ENCODE assay signal across 17 cellular contexts in the genomic region with DNA sequence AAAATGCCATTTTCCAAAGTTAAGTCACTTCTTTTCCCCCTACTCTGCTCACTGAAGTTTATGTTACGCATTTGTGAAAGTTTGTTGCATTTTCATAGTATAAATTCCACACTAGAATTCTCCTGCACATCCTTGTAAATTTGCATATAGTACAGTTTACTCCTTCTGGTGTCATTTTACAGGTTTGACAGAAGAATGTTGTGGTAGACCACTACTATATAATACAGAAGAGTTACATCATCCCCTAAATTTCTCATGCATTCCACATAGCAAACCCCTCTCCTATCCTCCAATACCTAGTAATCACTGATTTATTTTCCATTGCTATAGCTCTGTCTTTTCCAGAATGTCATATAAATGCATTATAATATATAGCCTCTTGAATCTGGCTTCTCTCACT.
DNase-seq lines count a peak whose midpoint lies in the region; ATAC-seq, FAIRE-seq and TF ChIP-seq lines count a peak whose summit lies in the region.
"Had no signal": no experiment of that assay in that cellular context is flagged by ENCODE, and none has a peak within 500 bp of the region (broad histone marks: within the 10 kb centered on the region; RNA-seq: fewer than 3 reads in every experiment).

No MANE protein-coding gene starts in this region.

- TF ChIP-seq EP300 in A549 (IDR thresholded peaks at IDR 0.05) = no peak

- POLR2A ChIA-PET in A549 (lab: Yijun Ruan, JAX) (no interaction called here), PC-3 (lab: Charles Lee; ENCODE audit: unreplicated experiment) (no interaction called here)

- no peaks in the 10 kb centered on the region for H3K9me2 ChIP-seq in PC-3 (replicated peaks; ENCODE audit: low read length)

- H3K27ac ChIP-seq in A549 (no peak overlapping the region), PC-3 (ENCODE audit: low read length) (no peak overlapping the region)
- H3K27ac ChIP-seq: 22Rv1; BLaER1 treated with 17β-estradiol and CSF1 and Interleukin-3, amounts not matched to agents 10 nM and 100 nM had no signal

- TF ChIP-seq CTCF in A549 (IDR thresholded peaks at IDR 0.05) (no peak), PC-3 (conservative IDR thresholded peaks at IDR 0.05; ENCODE audit: low read depth, low read length) (no peak), astrocyte of the cerebellum (IDR thresholded peaks at IDR 0.05; ENCODE audit: low read depth, low read length, missing control alignments) (no peak)

- no peaks in the 10 kb centered on the region for H3K4me1 ChIP-seq in A549
- no peaks in the 10 kb centered on the region for H3K4me1 ChIP-seq in PC-3 (ENCODE audit: insufficient read depth, low read length)
- H3K4me1 ChIP-seq: BLaER1 treated with 17β-estradiol and CSF1 and Interleukin-3, amounts not matched to agents 10 nM and 100 nM had no signal

- H3K9me3 ChIP-seq in A549 (peaks cover 5% of the 10 kb centered on the region; the same call in 2 of the 3 replicates), PC-3 (ENCODE audit: low read length) (no peaks in the 10 kb centered on the region)

- peaks cover 3% of the 10 kb centered on the region for H3K9me3 Mint-ChIP-seq in stimulated activated effector memory CD8-positive, alpha-beta T cell treated with anti-CD3 and anti-CD28 coated beads, Interleukin-12 subunit alpha, Interleukin-12 subunit beta, amount 100 ng/mL, for 72 hours

- BruUV-seq in PC-3 (replicated peaks; lab: Mats Ljungman, UMichigan) = no TSS peak

- peak; percentile 59 for FAIRE-seq in A549 (lab: Jason Lieb, UNC)
- FAIRE-seq: GM12891, GM19239, H1 had no signal

- 75% methylated on average over 1 of the region's 1 CpG for WGBS in A549 (ENCODE audit: missing lambda C conversion rate)

- in situ Hi-C loops in astrocyte of the cerebellum (cut with HindIII; ENCODE audit: low sequenced_read_pairs) = no loop called here

- no peaks in the 10 kb centered on the region for H4K20me1 ChIP-seq in PC-3 (ENCODE audit: low read length)
- H4K20me1 ChIP-seq: BLaER1 treated with 17β-estradiol and CSF1 and Interleukin-3, amounts not matched to agents 10 nM and 100 nM had no signal

- no peak overlapping the region for H2AFZ ChIP-seq in PC-3 (ENCODE audit: low read length)

- no peak for TF ChIP-seq POLR2A in A549 (IDR thresholded peaks at IDR 0.05; ENCODE audit: low read length)

- H3F3A ChIP-seq in PC-3 (ENCODE audit: low read length, unreplicated experiment) = no peaks in the 10 kb centered on the region

- no peak overlapping the region for H3K4me2 ChIP-seq in A549
- H3K4me2 ChIP-seq in PC-3 (ENCODE audit: low read length) = no peak overlapping the region
- H3K4me2 ChIP-seq: BLaER1 treated with 17β-estradiol and CSF1 and Interleukin-3, amounts not matched to agents 10 nM and 100 nM had no signal

- no peaks in the 10 kb centered on the region for H3K36me3 Mint-ChIP-seq in stimulated activated effector memory CD8-positive, alpha-beta T cell treated with anti-CD3 and anti-CD28 coated beads, Interleukin-12 subunit alpha, Interleukin-12 subunit beta, amount 100 ng/mL, for 72 hours
- H3K36me3 Mint-ChIP-seq: CD8-positive, alpha-beta T cell had no signal

- no peak for DNase-seq in A549 (ENCODE audit: low read depth in 1 of 2, low spot score in 1 of 2)
- DNase-seq in PC-3 = peak; percentile 7
- DNase-seq in astrocyte of the cerebellum (ENCODE audit: low read depth) = peak; percentile 39
- peak; percentile 33 for DNase-seq in kidney tubule cell (ENCODE audit: low spot score)
- DNase-seq in stimulated activated effector memory CD8-positive, alpha-beta T cell treated with anti-CD3 and anti-CD28 coated beads, Interleukin-12 subunit alpha, Interleukin-12 subunit beta, amount 100 ng/mL, for 72 hours (ENCODE audit: low spot score in 2 of 2) = no peak
- DNase-seq in AG08396 (ENCODE audit: low spot score) = no peak
- DNase-seq in GM03348 (ENCODE audit: low spot score) = no peak
- DNase-seq: Calu3; CD8-positive, alpha-beta T cell; DMS79 treated with DMSO at 0.1 percent for 48 hours; H9 had no signal

- no peaks in the 10 kb centered on the region for H3K36me3 ChIP-seq in PC-3 (ENCODE audit: low read depth, low read length)
- H3K36me3 ChIP-seq: BLaER1 treated with 17β-estradiol and CSF1 and Interleukin-3, amounts not matched to agents 10 nM and 100 nM had no signal

- intact Hi-C loops in PC-3 (cut with micrococcal nuclease) = no loop called here

- no peaks in the 10 kb centered on the region for H3K27me3 ChIP-seq in PC-3 (ENCODE audit: low read length)
- H3K27me3 ChIP-seq: BLaER1 treated with 17β-estradiol and CSF1 and Interleukin-3, amounts not matched to agents 10 nM and 100 nM had no signal

- CTCF ChIA-PET in A549 (lab: Yijun Ruan, JAX) (interaction anchor here (1.5 kb wide), 1 partner anchor 16 kb away, joined by 10 read pairs; no protein-coding TSS in a partner anchor), PC-3 (lab: Charles Lee) (no interaction called here)

- no peaks in the 10 kb centered on the region for H3K4me1 Mint-ChIP-seq in stimulated activated effector memory CD8-positive, alpha-beta T cell treated with anti-CD3 and anti-CD28 coated beads, Interleukin-12 subunit alpha, Interleukin-12 subunit beta, amount 100 ng/mL, for 72 hours
- H3K4me1 Mint-ChIP-seq: B cell, H9 had no signal

- ATAC-seq in A549 (no peak), PC-3 (no peak)
- no peak for ATAC-seq in stimulated activated effector memory CD8-positive, alpha-beta T cell treated with anti-CD3 and anti-CD28 coated beads, Interleukin-12 subunit alpha, Interleukin-12 subunit beta, amount 100 ng/mL, for 72 hours
- ATAC-seq: CD8-positive, alpha-beta T cell had no signal

- H3K4me3 ChIP-seq in A549 (no peak overlapping the region), PC-3 (ENCODE audit: low read length) (no peak overlapping the region), astrocyte of the cerebellum (ENCODE audit: low read depth, low read length) (no peak overlapping the region)
- H3K4me3 ChIP-seq: BLaER1 treated with 17β-estradiol and CSF1 and Interleukin-3, amounts not matched to agents 10 nM and 100 nM had no signal

- H3K79me2 ChIP-seq in PC-3 (ENCODE audit: low read length) = no peaks in the 10 kb centered on the region

- no peak overlapping the region for H3K4me3 Mint-ChIP-seq in stimulated activated effector memory CD8-positive, alpha-beta T cell treated with anti-CD3 and anti-CD28 coated beads, Interleukin-12 subunit alpha, Interleukin-12 subunit beta, amount 100 ng/mL, for 72 hours
- H3K4me3 Mint-ChIP-seq: B cell; CD8-positive, alpha-beta T cell; H9 had no signal

- H3K9ac ChIP-seq in PC-3 (ENCODE audit: low read length) = no peak overlapping the region
- H3K9ac ChIP-seq: BLaER1 treated with 17β-estradiol and CSF1 and Interleukin-3, amounts not matched to agents 10 nM and 100 nM had no signal

- H3K27ac Mint-ChIP-seq in stimulated activated effector memory CD8-positive, alpha-beta T cell treated with anti-CD3 and anti-CD28 coated beads, Interleukin-12 subunit alpha, Interleukin-12 subunit beta, amount 100 ng/mL, for 72 hours = no peak overlapping the region
- H3K27ac Mint-ChIP-seq: B cell; CD8-positive, alpha-beta T cell; H9 had no signal

- no peak for TF ChIP-seq RAD21 in A549 (conservative IDR thresholded peaks at IDR 0.05 in 1 of 2, IDR thresholded peaks at IDR 0.05 in 1 of 2)

TF ChIP-seq in A549, 52 proteins besides CTCF, POLR2A, EP300 and RAD21:
- no peak for TF ChIP-seq MYC (IDR thresholded peaks at IDR 0.05; ENCODE audit: borderline replicate concordance, low read length)
- TF ChIP-seq ATOH8 (CRISPR knock-in tag; IDR thresholded peaks at IDR 0.05; ENCODE audit: low read depth) = no peak
- TF ChIP-seq JUNB (IDR thresholded peaks at IDR 0.05) = no peak
- TF ChIP-seq RNF2 (IDR thresholded peaks at IDR 0.05; ENCODE audit: borderline replicate concordance, low read depth) = no peak

Comparison
In these comparisons a context has a peak if more than half of its experiments do, and no peak if none do; other contexts are left out.
1. DNase-seq: peak in PC-3 (single experiment), astrocyte of the cerebellum (single experiment) and kidney tubule cell (single experiment); none in A549 (0 of 2), stimulated activated effector memory CD8-positive, alpha-beta T cell treated with anti-CD3 and anti-CD28 coated beads, Interleukin-12 subunit alpha, Interleukin-12 subunit beta, amount 100 ng/mL, for 72 hours (0 of 2), AG08396 (single experiment) and GM03348 (single experiment).